In the genomic region with DNA sequence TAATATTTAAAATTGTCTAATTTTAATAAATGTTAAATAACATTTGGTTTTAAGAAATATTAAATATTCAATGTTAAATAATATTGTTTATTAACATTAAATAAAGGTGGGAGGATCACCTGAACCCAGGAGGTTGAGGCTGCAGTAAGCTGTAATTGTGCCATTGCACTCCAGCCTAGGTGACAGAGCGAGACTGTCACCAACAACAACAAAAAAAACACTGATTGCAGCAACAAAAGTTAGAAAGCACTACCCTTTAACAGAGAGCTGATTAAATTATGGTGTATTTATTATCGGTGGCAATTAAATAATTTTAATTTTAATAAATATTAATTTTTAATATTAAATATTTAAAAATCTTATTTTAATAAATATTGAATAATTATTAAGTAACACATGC, we compare ENCODE assay signal across 30 cellular contexts.
"Had no signal": no experiment of that assay in that cellular context is flagged by ENCODE, and none has a peak within 500 bp of the region (broad histone marks: within the 10 kb centered on the region; RNA-seq: fewer than 3 reads in every experiment).

No MANE protein-coding gene starts in this region.

- ATAC-seq: activated CD4-positive, alpha-beta T cell treated with anti-CD3 and anti-CD28 coated beads for 36 hours; activated CD8-positive, alpha-beta memory T cell treated with anti-CD3 and anti-CD28 coated beads, Interleukin-2, amount 10 ng/mL, durations not matched to agents 7 days and 5 days; activated CD8-positive, alpha-beta T cell treated with anti-CD3 and anti-CD28 coated beads, Interleukin-2, amount 10 ng/mL, durations not matched to agents 7 days and 5 days; activated naive CD8-positive, alpha-beta T cell treated with anti-CD3 and anti-CD28 coated beads, Interleukin-2, amount 50 U/mL, for 24 hours; body of pancreas; esophagus mucosa; gastrocnemius medialis; heart left ventricle had no signal

- H3K9me3 ChIP-seq: adrenal gland, body of pancreas, colonic mucosa, gastrocnemius medialis, heart left ventricle had no signal

- H3K27ac ChIP-seq: adrenal gland, body of pancreas, cardiac muscle cell, colonic mucosa, gastrocnemius medialis, heart left ventricle, WERI-Rb-1 had no signal

- H3K27me3 ChIP-seq: adrenal gland, body of pancreas, cardiac muscle cell, colonic mucosa, gastrocnemius medialis, heart left ventricle had no signal

- H3K4me3 ChIP-seq: adrenal gland, body of pancreas, cardiac muscle cell, colonic mucosa, gastrocnemius medialis, heart left ventricle had no signal

- H3K4me1 ChIP-seq: adrenal gland, body of pancreas, colonic mucosa had no signal

- DNase-seq: activated CD4-positive, alpha-beta memory T cell treated with anti-CD3 and anti-CD28 coated beads for 36 hours; activated CD4-positive, alpha-beta T cell treated with anti-CD3 and anti-CD28 coated beads for 36 hours; activated CD4-positive, alpha-beta T cell treated with anti-CD3 and anti-CD28 coated beads, Interleukin-2, amount 10 ng/mL, durations not matched to agents 24 days and 14 days; activated CD4-positive, CD25-positive, alpha-beta regulatory T cell; activated CD4-positive, CD25-positive, alpha-beta regulatory T cell treated with anti-CD3 and anti-CD28 coated beads, Interleukin-2, amount 50 U/mL, for 72 hours; activated CD8-positive, alpha-beta memory T cell treated with anti-CD3 and anti-CD28 coated beads, Interleukin-2, amount 10 ng/mL, durations not matched to agents 7 days and 5 days; activated CD8-positive, alpha-beta memory T cell treated with anti-CD3 and anti-CD28 coated beads, Interleukin-2, amount 50 U/mL, for 4 hours; activated CD8-positive, alpha-beta T cell treated with anti-CD3 and anti-CD28 coated beads, Interleukin-2, amount 10 ng/mL, durations not matched to agents 7 days and 5 days; activated effector memory CD4-positive, alpha-beta T cell treated with anti-CD3 and anti-CD28 coated beads, Interleukin-2, amount 50 U/mL, for 16 hours; activated naive CD4-positive, alpha-beta T cell treated with anti-CD3 and anti-CD28 coated beads for 36 hours; activated naive CD8-positive, alpha-beta T cell treated with anti-CD3 and anti-CD28 coated beads for 36 hours; activated naive CD8-positive, alpha-beta T cell treated with anti-CD3 and anti-CD28 coated beads, Interleukin-2, amount 50 U/mL, for 24 hours; activated T-cell treated with anti-CD3 and anti-CD28 coated beads, Interleukin-2, amount 50 U/mL, for 1 hour; activated T-cell treated with anti-CD3 and anti-CD28 coated beads, Interleukin-2, amount 50 U/mL, for 48 hours; adrenal gland; amygdala; aorta; body of pancreas; central memory CD4-positive, alpha-beta T cell; cerebellar nuclear complex; colonic mucosa; effector CD8-positive, alpha-beta T cell; foreskin fibroblast; gastrocnemius medialis; glutamatergic neuron; heart left ventricle; T-helper 2 cell; WERI-Rb-1 had no signal

- H3K36me3 ChIP-seq: adrenal gland, cardiac muscle cell, colonic mucosa, gastrocnemius medialis had no signal
